ENCODE assay signal across 8 cellular contexts in genomic region chr1:220690140-220691038, GRCh38. TPM values are rescaled to one million over a fixed set of nuclear protein-coding genes. Genes with fewer than 3 reads are reported as not detected.
A peak's percentile ranks its signal among the peaks of the same experiment; 100 is the strongest.
DNase-seq lines count a peak whose midpoint lies in the region; ATAC-seq and TF ChIP-seq lines count a peak whose summit lies in the region.

TSS of gene C1orf115 (plus strand) at chr1:220690363. CDS start at chr1:220690403, 40 bp downstream.

- H3K27ac Mint-ChIP-seq in activated CD8-positive, alpha-beta T cell treated with anti-CD3 and anti-CD28 coated beads, Interleukin-2, amount 10 ng/mL, durations not matched to agents 7 days and 5 days, result no peak within 1 kb of the TSS

- peaks cover 6% of the 10 kb centered on the region for H3K4me1 Mint-ChIP-seq in activated CD8-positive, alpha-beta T cell treated with anti-CD3 and anti-CD28 coated beads, Interleukin-2, amount 10 ng/mL, durations not matched to agents 7 days and 5 days (ENCODE audit: low read depth)

- DNase-seq in AG04449 (ENCODE audit: low read depth, low spot score) (no peak), NCI-H345 treated with DMSO at 0.1 percent for 48 hours (lab: John Stamatoyannopoulos, UW; ENCODE audit: unreplicated experiment) (peak; percentile 67), mesenteric fat pad (ENCODE audit: low spot score) (peak; percentile 94)
- DNase-seq in activated CD8-positive, alpha-beta T cell treated with anti-CD3 and anti-CD28 coated beads, Interleukin-2, amount 10 ng/mL, durations not matched to agents 7 days and 5 days, result peak; percentile 73
- peak; percentile 23 for DNase-seq in effector CD8-positive, alpha-beta T cell (lab: John Stamatoyannopoulos, UW)
- DNase-seq in stimulated activated CD8-positive, alpha-beta memory T cell treated with anti-CD3 and anti-CD28 coated beads, Interleukin-15, amount 100 ng/mL, for 1 hour (ENCODE audit: low read depth), result peak; percentile 32

- ATAC-seq in GM18873 (IDR thresholded peaks at IDR 0.05; ENCODE audit: low FRiP score, unreplicated experiment) (peak; percentile 96), HG03103 (IDR thresholded peaks at IDR 0.05; ENCODE audit: low read depth, unreplicated experiment) (peak; percentile 96)
- peak; percentile 98 for ATAC-seq in activated CD8-positive, alpha-beta T cell treated with anti-CD3 and anti-CD28 coated beads, Interleukin-2, amount 10 ng/mL, durations not matched to agents 7 days and 5 days

- H3K27me3 Mint-ChIP-seq in activated CD8-positive, alpha-beta T cell treated with anti-CD3 and anti-CD28 coated beads, Interleukin-2, amount 10 ng/mL, durations not matched to agents 7 days and 5 days (ENCODE audit: low read depth), result peaks cover 20% of the 10 kb centered on the region

- POLR2A ChIA-PET in AG04449 (lab: Yijun Ruan, JAX), result no interaction called here
- POLR2A ChIA-PET in activated CD8-positive, alpha-beta T cell treated with anti-CD3 and anti-CD28 coated beads, Interleukin-2, amount 10 ng/mL, durations not matched to agents 7 days and 5 days (lab: Charles Lee), result no interaction called here

- peak within 1 kb of the TSS; percentile 72 for H3K4me3 Mint-ChIP-seq in activated CD8-positive, alpha-beta T cell treated with anti-CD3 and anti-CD28 coated beads, Interleukin-2, amount 10 ng/mL, durations not matched to agents 7 days and 5 days

- peak; percentile 89 for TF ChIP-seq CTCF in AG04449 (IDR thresholded peaks at IDR 0.05; ENCODE audit: insufficient read depth, low read length, missing control alignments)

- H3K36me3 Mint-ChIP-seq in activated CD8-positive, alpha-beta T cell treated with anti-CD3 and anti-CD28 coated beads, Interleukin-2, amount 10 ng/mL, durations not matched to agents 7 days and 5 days (ENCODE audit: low read depth), result no peaks in the 10 kb centered on the region

- H3K4me3 ChIP-seq in AG04449 (ENCODE audit: low read depth, low read length), result peak within 1 kb of the TSS; percentile 59

- H3K9me3 Mint-ChIP-seq in activated CD8-positive, alpha-beta T cell treated with anti-CD3 and anti-CD28 coated beads, Interleukin-2, amount 10 ng/mL, durations not matched to agents 7 days and 5 days (ENCODE audit: insufficient read depth), result no peaks in the 10 kb centered on the region

- CTCF ChIA-PET in AG04449 (lab: Yijun Ruan, JAX), result interaction anchor here (1.0 to 1.5 kb wide), 3 partner anchors 11 to 85 kb away, joined by 3 to 6 read pairs (median 5); no protein-coding TSS in a partner anchor
- CTCF ChIA-PET in activated CD8-positive, alpha-beta T cell treated with anti-CD3 and anti-CD28 coated beads, Interleukin-2, amount 10 ng/mL, durations not matched to agents 7 days and 5 days (lab: Charles Lee), result interaction anchor here (1.6 to 2.3 kb wide), 2 partner anchors 10 to 43 kb away, joined by 3 to 15 read pairs; no protein-coding TSS in a partner anchor

RNA-seq across cellular contexts. Expression of gene C1orf115, which starts in this region (rescaled TPM):
- total RNA-seq in activated CD8-positive, alpha-beta T cell treated with anti-CD3 and anti-CD28 coated beads, Interleukin-2, amount 10 ng/mL, durations not matched to agents 7 days and 5 days, result under 1 TPM; 0.08 to 0.10 TPM
- 28.5 TPM for total RNA-seq in mesenteric fat pad

Comparison
In these comparisons a context has a peak if more than half of its experiments do, and no peak if none do; other contexts are left out.
1. RNA of gene C1orf115 (total RNA-seq): 28.5 TPM in mesenteric fat pad (single experiment); 0.08 to 0.10 TPM in activated CD8-positive, alpha-beta T cell treated with anti-CD3 and anti-CD28 coated beads, Interleukin-2, amount 10 ng/mL, durations not matched to agents 7 days and 5 days; every median in the first group is over 10 times any median in the second.
2. Peak in DNase-seq and ATAC-seq in activated CD8-positive, alpha-beta T cell treated with anti-CD3 and anti-CD28 coated beads, Interleukin-2, amount 10 ng/mL, durations not matched to agents 7 days and 5 days; RNA of the gene not detected or under 1 TPM.
3. Peak in every context shown above with its lines, with median percentiles within 50 percentile points of each other: ATAC-seq.